Comparison of ENCODE assay signal across 6 cellular contexts in genomic region chr14:43198465-43198864, GRCh38.
"Had no signal": no experiment of that assay in that cellular context is flagged by ENCODE, and none has a peak within 500 bp of the region (broad histone marks: within the 10 kb centered on the region; RNA-seq: fewer than 3 reads in every experiment).

No MANE protein-coding gene starts in this region.

- FAIRE-seq: HTR-8/SVneo, K562 had no signal

- H3K4me3 ChIP-seq: K562 had no signal

- H3K27ac ChIP-seq: HL-60 had no signal

- ATAC-seq: K562 had no signal

- DNase-seq: IMR-90, KBM-7, KG1 had no signal
